11 cellular contexts compared by ENCODE assay signal in the genomic region with DNA sequence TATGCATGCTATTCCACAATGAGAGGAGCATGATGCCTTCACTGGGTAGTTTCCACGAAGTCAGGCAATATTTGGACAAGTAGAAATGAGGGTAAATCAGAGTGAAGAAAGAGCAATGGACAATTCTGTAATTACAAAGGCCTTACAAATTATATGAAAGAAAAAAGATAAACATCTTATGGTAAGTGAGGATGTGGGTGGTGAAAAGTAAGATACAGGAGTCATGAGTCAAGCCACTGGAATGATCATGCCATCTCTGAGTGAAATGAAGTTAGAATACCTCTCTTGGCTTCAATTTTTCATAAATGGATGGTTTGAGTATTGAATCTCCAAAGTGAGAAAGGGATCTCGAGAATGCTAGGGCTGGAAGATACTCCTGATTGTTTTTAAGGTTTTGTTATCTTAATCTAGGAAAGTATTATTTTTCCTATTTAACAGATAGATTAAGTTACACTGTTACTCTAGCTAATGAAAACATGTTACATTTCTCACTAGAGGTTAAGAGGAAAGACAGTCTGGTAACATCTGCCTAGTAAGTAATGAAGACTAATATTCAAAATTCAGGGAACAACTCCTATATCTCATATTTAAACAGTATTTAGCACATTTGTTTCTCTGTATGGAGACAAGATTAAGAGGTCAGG. TPM values are rescaled to one million over a fixed set of nuclear protein-coding genes. Genes with fewer than 3 reads are reported as not detected.
DNase-seq lines count a peak whose midpoint lies in the region; TF ChIP-seq lines count a peak whose summit lies in the region.
"Had no signal": no experiment of that assay in that cellular context is flagged by ENCODE, and none has a peak within 500 bp of the region (broad histone marks: within the 10 kb centered on the region; RNA-seq: fewer than 3 reads in every experiment).

No MANE protein-coding gene starts in this region.

- H3K36me3 ChIP-seq in Caco-2 (ENCODE audit: control insufficient read depth, insufficient read depth, low read length) (no peaks in the 10 kb centered on the region), mesendoderm (ENCODE audit: control insufficient read depth, insufficient read depth, low read length) (no peaks in the 10 kb centered on the region), adrenal gland (replicated peaks in 1 of 2) (no peaks in the 10 kb centered on the region)

- peaks cover 16% of the 10 kb centered on the region for H3K79me2 ChIP-seq in mesendoderm (ENCODE audit: control insufficient read depth, insufficient read depth, low read length)

- H3K9me3 Mint-ChIP-seq in Caco-2 (ENCODE audit: unreplicated experiment) (no peaks in the 10 kb centered on the region), brain (no peaks in the 10 kb centered on the region)

- H3K4me1 ChIP-seq in Caco-2 (no peaks in the 10 kb centered on the region), mesendoderm (ENCODE audit: control insufficient read depth, low read depth, low read length) (peaks cover 3% of the 10 kb centered on the region), adrenal gland (replicated peaks in 1 of 2) (peaks cover 14 to 16% of the 10 kb centered on the region in 2 donors)

- no peak overlapping the region for H3K4ac ChIP-seq in mesendoderm (ENCODE audit: low read depth, low read length)

- H3K27me3 ChIP-seq in Caco-2 (replicated peaks; ENCODE audit: control insufficient read depth, insufficient read depth, low read length) (no peaks in the 10 kb centered on the region), mesendoderm (ENCODE audit: insufficient read depth, low read length, poor library complexity) (no peaks in the 10 kb centered on the region), adrenal gland (peaks cover 21% of the 10 kb centered on the region)

- H3K27ac ChIP-seq in mesendoderm (ENCODE audit: low read depth, low read length) (no peak overlapping the region), adrenal gland (no peak overlapping the region)

- no peak for TF ChIP-seq POLR2A in adrenal gland (IDR thresholded peaks at IDR 0.05)

- H3K4me3 Mint-ChIP-seq in Caco-2 (ENCODE audit: unreplicated experiment) (peak overlapping the region; percentile 97), brain (peak overlapping the region in 4 of 5 experiments; percentile 25 to 82 (median 46))

- H3K27ac Mint-ChIP-seq in Caco-2 (ENCODE audit: unreplicated experiment) (peak overlapping the region; percentile 98), brain (no peak overlapping the region)

- no peak overlapping the region for H4K5ac ChIP-seq in mesendoderm (ENCODE audit: low read length)

- TF ChIP-seq CTCF in Caco-2 (IDR thresholded peaks at IDR 0.05; ENCODE audit: insufficient read depth in 1 of 2, low read depth in 1 of 2, low read length in 1 of 2, severe bottlenecking in 1 of 2, unreplicated experiment in 1 of 2) (no peak), brain (conservative IDR thresholded peaks at IDR 0.05) (no peak), adrenal gland (IDR thresholded peaks at IDR 0.05) (no peak)

- H3K4me1 Mint-ChIP-seq in Caco-2 (ENCODE audit: low read depth, unreplicated experiment), result peaks cover 11% of the 10 kb centered on the region
- peaks cover 17% of the 10 kb centered on the region for H3K4me1 Mint-ChIP-seq in brain

- H2BK15ac ChIP-seq in mesendoderm (replicated peaks; ENCODE audit: low read depth), result no peak overlapping the region

- CTCF ChIA-PET in Caco-2 (lab: Charles Lee), result no interaction called here

- no peak overlapping the region for H3K9ac ChIP-seq in mesendoderm (ENCODE audit: low read length)

- H3K56ac ChIP-seq in mesendoderm (ENCODE audit: low read length), result no peak overlapping the region

- H3K36me3 Mint-ChIP-seq in Caco-2 (ENCODE audit: insufficient read depth, unreplicated experiment) (peaks cover 11% of the 10 kb centered on the region), brain (no peaks in the 10 kb centered on the region)

- no peak overlapping the region for H2AK5ac ChIP-seq in mesendoderm (ENCODE audit: low read length)

- DNase-seq in Caco-2 (no peak), HT1080 (ENCODE audit: low read depth) (peak; percentile 75), mesendoderm (peak; percentile 57), NCI-H1105 (lab: John Stamatoyannopoulos, UW) (no peak), adrenal gland (no peak), ureter (ENCODE audit: low spot score) (no peak), T-helper 9 cell (no peak)
- DNase-seq: activated naive CD4-positive, alpha-beta T cell; NCI-H510A treated with DMSO at 0.1 percent for 48 hours; stimulated activated CD4-positive, alpha-beta T cell treated with anti-CD3 and anti-CD28 coated beads, Interleukin-4, amount 100 ng/mL, for 1 hour had no signal

- no peak overlapping the region for H4K8ac ChIP-seq in mesendoderm (ENCODE audit: low read depth, low read length)

- no TSS peak for BruUV-seq in Caco-2 (replicated peaks; lab: Mats Ljungman, UMichigan)

- H3K27me3 Mint-ChIP-seq in Caco-2 (ENCODE audit: insufficient read depth, unreplicated experiment) (no peaks in the 10 kb centered on the region), brain (peaks cover 57% of the 10 kb centered on the region)

- H3K4me2 ChIP-seq in mesendoderm (ENCODE audit: low read length), result no peak overlapping the region

- intact Hi-C loops in Caco-2 (cut with micrococcal nuclease; ENCODE audit: unreplicated experiment) (no loop called here), adrenal gland (cut with DNase I) (no loop called here)

- H3K79me1 ChIP-seq in mesendoderm (ENCODE audit: low read length), result no peaks in the 10 kb centered on the region

- no peak overlapping the region for H2BK5ac ChIP-seq in mesendoderm (ENCODE audit: low read length)

- H3K4me3 ChIP-seq in Caco-2 (ENCODE audit: low read depth, low read length) (no peak overlapping the region), mesendoderm (ENCODE audit: low read length) (no peak overlapping the region), adrenal gland (no peak overlapping the region)

- no peaks in the 10 kb centered on the region for H3K9me3 ChIP-seq in Caco-2
- no peaks in the 10 kb centered on the region for H3K9me3 ChIP-seq in adrenal gland (replicated peaks in 1 of 3)

- POLR2A ChIA-PET in Caco-2 (lab: Charles Lee), result no interaction called here

- no CpG with 5 or more reads among the region's 2 CpGs for WGBS in mesendoderm (ENCODE audit: extremely low coverage, insufficient coverage, low lambda C conversion rate)
- WGBS in adrenal gland, 4 donors, result 49 to 70% (median 60%) methylated on average over 2 of the region's 2 CpGs

- H3K23ac ChIP-seq in mesendoderm (ENCODE audit: low read length), result no peak overlapping the region

- H3K18ac ChIP-seq in mesendoderm (ENCODE audit: low read length), result no peak overlapping the region

- H2BK120ac ChIP-seq in mesendoderm (ENCODE audit: low read depth, low read length), result no peak overlapping the region

RNA-seq across cellular contexts. Expression of a gene that starts 2.1 kb away (rescaled TPM):
- total RNA-seq in Caco-2 (2022) (17.2 and 19.0 TPM in 2 replicates), adrenal gland (1 to 10 TPM in 3 of 8 donors, under 1 TPM in 4, not detected in 1; 0.55 to 3.9 (median 0.99) TPM), ureter (41.5 TPM)
- total RNA-seq in HT1080 (2014; rRNA removed; shearing (Covaris generic)), result 0.50 TPM in 1 of 2 replicates, not detected in the other
- polyA plus RNA-seq in HT1080 (2015; cell fraction: cytosol; rRNA removed), result not detected in 2 replicates
- not detected in 2 replicates for polyA plus RNA-seq in HT1080 (2015; cell fraction: nucleus; rRNA removed)
- polyA plus RNA-seq in brain (ENCODE audit: insufficient read depth, low read depth, low replicate concordance) (5.3 TPM), adrenal gland (1 to 10 TPM; 1.5 to 5.5 (median 5.0) TPM)
- 5.9 TPM for polyA plus RNA-seq in mesendoderm (2013, experiment 1 of 2)
- polyA plus RNA-seq in mesendoderm (2013, experiment 2 of 2), result 5.7 TPM

Comparison
In these comparisons a context has a peak if more than half of its experiments do, and no peak if none do; other contexts are left out.
1. DNase-seq: peak in HT1080 (single experiment) and mesendoderm (single experiment); none in Caco-2 (0 of 2), NCI-H1105 (single experiment), adrenal gland (0 of 7), ureter (single experiment) and T-helper 9 cell (single experiment).